In genomic region chr22:26615149-26615548, GRCh38 we compare ENCODE assay signal across 14 cellular contexts. TPM values are rescaled to one million over a fixed set of nuclear protein-coding genes. Genes with fewer than 3 reads are reported as not detected.
A peak's percentile ranks its signal among the peaks of the same experiment; 100 is the strongest.
DNase-seq lines count a peak whose midpoint lies in the region; FAIRE-seq and TF ChIP-seq lines count a peak whose summit lies in the region.
"Had no signal": no experiment of that assay in that cellular context is flagged by ENCODE, and none has a peak within 500 bp of the region (broad histone marks: within the 10 kb centered on the region; RNA-seq: fewer than 3 reads in every experiment).

No MANE protein-coding gene starts in this region.

- H3K9me3 ChIP-seq in HUES6 (ENCODE audit: control insufficient read depth, insufficient read depth, low read depth, low read length) (no peaks in the 10 kb centered on the region), H1 (ENCODE audit: insufficient read depth in 2 of 2, low read depth in 1 of 2, low read length in 1 of 2) (no peaks in the 10 kb centered on the region), neuronal stem cell (replicated peaks in 1 of 2; ENCODE audit: control insufficient read depth in 2 of 2, insufficient read depth in 1 of 2, low read depth in 1 of 2, low read length in 2 of 2) (no peaks in the 10 kb centered on the region)
- H3K9me3 ChIP-seq: heart left ventricle had no signal

- 60% methylated on average over 5 of the region's 5 CpGs; no CpG with 5 or more reads in 1 of the 2 experiments for WGBS in H1 (ENCODE audit: extremely low coverage in 1 of 2, insufficient coverage in 1 of 2, insufficient read length in 1 of 2, insufficient replicate concordance in 2 of 2, low coverage in 1 of 2, low lambda C conversion rate in 2 of 2, missing lambda C conversion rate in 1 of 2), 2 experiments
- no CpG with 5 or more reads among the region's 5 CpGs for WGBS in neuronal stem cell (ENCODE audit: extremely low coverage in 2 of 2, insufficient read length in 2 of 2, insufficient replicate concordance in 1 of 2), 2 donors

- TF ChIP-seq POLR2A in GM12892 (IDR thresholded peaks at IDR 0.05; ENCODE audit: low read depth, low read length) (no peak), H1 (IDR thresholded peaks at IDR 0.05; ENCODE audit: control extremely low read depth in 1 of 2, low read depth in 2 of 2, low read length in 2 of 2) (no peak)

- H3K79me2 ChIP-seq in H1 (ENCODE audit: control insufficient read depth in 1 of 2, insufficient read depth in 2 of 2, low read length in 2 of 2) = no peaks in the 10 kb centered on the region

- H2BK20ac ChIP-seq in H1 (ENCODE audit: low read length) = 0 out of 2 replicates have a peak overlapping the region, but pooled peaks have one; percentile 87

- no peak overlapping the region for H4K5ac ChIP-seq in H1 (ENCODE audit: insufficient read length, low read depth, low read length)

- H3K79me1 ChIP-seq in H1 (ENCODE audit: low read depth, low read length) (no peaks in the 10 kb centered on the region), neuronal stem cell (ENCODE audit: low read depth, low read length) (no peaks in the 10 kb centered on the region)

- no peak overlapping the region for H3K56ac ChIP-seq in H1 (replicated peaks; ENCODE audit: insufficient read length, low read depth, low read length)

- H4K8ac ChIP-seq in H1 (ENCODE audit: extremely low read depth, insufficient read depth, low read length) (no peak overlapping the region), neuronal stem cell (ENCODE audit: low read depth, low read length) (no peak overlapping the region)

- H3K4me2 ChIP-seq in H1 (ENCODE audit: insufficient read depth in 1 of 2, low read depth in 2 of 2, low read length in 2 of 2) (peak overlapping the region; percentile 55 to 89; a peak in 3 of 4 replicates), neuronal stem cell (ENCODE audit: insufficient read depth, low read length, poor library complexity, severe bottlenecking) (no peak overlapping the region)
- H3K4me2 ChIP-seq: PC-9 had no signal

- H4K91ac ChIP-seq in H1 (replicated peaks; ENCODE audit: insufficient read length, low read length) (peak overlapping the region; percentile 22), neuronal stem cell (ENCODE audit: low read depth, low read length, poor library complexity) (no peak overlapping the region)

- H3K27ac ChIP-seq in HUES6 (ENCODE audit: low read depth, low read length) = no peak overlapping the region
- H3K27ac ChIP-seq in H1 (ENCODE audit: low read depth, low read length) = no peak overlapping the region
- H3K27ac ChIP-seq in neuronal stem cell (replicated peaks; ENCODE audit: low read length) = no peak overlapping the region
- H3K27ac ChIP-seq: heart left ventricle, PC-9 had no signal

- H2BK5ac ChIP-seq in H1 (ENCODE audit: low read depth, low read length) = peak overlapping the region; percentile 80; the same call in 1 of the 2 replicates
- H2BK5ac ChIP-seq in neuronal stem cell (ENCODE audit: low read length) = no peak overlapping the region

- H2BK15ac ChIP-seq in H1 (ENCODE audit: low read length) (peak overlapping the region; percentile 49; the same call in 1 of the 2 replicates), neuronal stem cell (ENCODE audit: low read length) (no peak overlapping the region)

- H3K4me1 ChIP-seq in HUES6 (ENCODE audit: control insufficient read depth, insufficient read depth, low read length) = peaks cover 55% of the 10 kb centered on the region
- H3K4me1 ChIP-seq in H1 (replicated peaks in 1 of 4; ENCODE audit: control insufficient read depth in 3 of 4, insufficient read depth in 4 of 4, low read length in 3 of 4) = peaks cover 22 to 43% (median 29%) of the 10 kb centered on the region in 4 experiments
- peaks cover 20 to 29% of the 10 kb centered on the region in 2 donors for H3K4me1 ChIP-seq in neuronal stem cell (ENCODE audit: control insufficient read depth in 2 of 2, insufficient read depth in 1 of 2, low read depth in 1 of 2, low read length in 2 of 2)

- H3K18ac ChIP-seq in H1 (ENCODE audit: extremely low read depth, low read length) = no peak overlapping the region
- no peak overlapping the region for H3K18ac ChIP-seq in neuronal stem cell (ENCODE audit: low read length)

- no peaks in the 10 kb centered on the region; the same call in 1 of the 2 replicates for H3K23me2 ChIP-seq in H1 (ENCODE audit: low read depth, low read length)

- no peaks in the 10 kb centered on the region for H4K20me1 ChIP-seq in H1 (replicated peaks in 1 of 2; ENCODE audit: control insufficient read depth in 1 of 2, insufficient read depth in 2 of 2, low read length in 2 of 2)

- TF ChIP-seq RAD21 in H1 (IDR thresholded peaks at IDR 0.05 in 1 of 2, conservative IDR thresholded peaks at IDR 0.05 in 1 of 2; ENCODE audit: low read depth in 2 of 2, low read length in 2 of 2) = no peak

- peak; percentile 49 for DNase-seq in GM12892 (ENCODE audit: insufficient read length)
- DNase-seq in GM20000 (ENCODE audit: low spot score) = peak; percentile 57
- no peak for DNase-seq in H1 (ENCODE audit: low read depth in 1 of 2, low spot score in 2 of 2)
- no peak for DNase-seq in neuronal stem cell (ENCODE audit: low spot score)
- no peak for DNase-seq in NCI-H345 (lab: John Stamatoyannopoulos, UW)
- DNase-seq in NCI-H526 (lab: John Stamatoyannopoulos, UW) = no peak
- no peak for DNase-seq in activated T-cell treated with anti-CD3 and anti-CD28 coated beads for 4 hours
- DNase-seq: activated CD4-positive, alpha-beta T cell treated with anti-CD3 and anti-CD28 coated beads, Interleukin-2, amount 50 U/mL, for 1 hour; activated naive CD4-positive, alpha-beta T cell treated with anti-CD3 and anti-CD28 coated beads, Interleukin-2, amount 50 U/mL, for 16 hours; AML-193; heart left ventricle; left cardiac atrium; PC-9 had no signal

- H2AK5ac ChIP-seq in H1 (ENCODE audit: low read depth, low read length) = peak overlapping the region; percentile 66
- no peak overlapping the region for H2AK5ac ChIP-seq in neuronal stem cell (ENCODE audit: low read depth, low read length)

- H2BK12ac ChIP-seq in H1 (ENCODE audit: low read depth, low read length) (peak overlapping the region; percentile 89; the same call in 1 of the 2 replicates), neuronal stem cell (ENCODE audit: low read length) (no peak overlapping the region)

- TF ChIP-seq CTCF in GM20000 (IDR thresholded peaks at IDR 0.05; ENCODE audit: extremely low read depth, missing control alignments) (no peak), H1 (IDR thresholded peaks at IDR 0.05; ENCODE audit: control extremely low read depth in 1 of 3, insufficient read depth in 1 of 3, low read depth in 1 of 3, low read length in 3 of 3) (no peak)

- H2BK120ac ChIP-seq in H1 (replicated peaks; ENCODE audit: low read depth, low read length) = peak overlapping the region; percentile 76
- no peak overlapping the region for H2BK120ac ChIP-seq in neuronal stem cell (ENCODE audit: low read depth, low read length)

- TF ChIP-seq EP300 in H1 (IDR thresholded peaks at IDR 0.05; ENCODE audit: borderline replicate concordance in 1 of 2, low read depth in 2 of 2, low read length in 2 of 2) = no peak

- peak; percentile 73 for FAIRE-seq in GM12892 (lab: Jason Lieb, UNC)
- no peak for FAIRE-seq in H1 (lab: Jason Lieb, UNC)

- POLR2A ChIA-PET in H1 (lab: Charles Lee; ENCODE audit: partially characterized antibody) = interaction anchor here (0.7 kb wide), 1 partner anchor 67 kb away, joined by 3 read pairs; no protein-coding TSS in a partner anchor

- peak overlapping the region; percentile 3 for H3K9ac ChIP-seq in HUES6 (ENCODE audit: low read length)
- H3K9ac ChIP-seq in H1 (replicated peaks in 1 of 4; ENCODE audit: extremely low read depth in 1 of 4, low read depth in 3 of 4, low read length in 3 of 4) = no peak overlapping the region
- H3K9ac ChIP-seq in neuronal stem cell (ENCODE audit: low read depth, low read length, poor library complexity) = no peak overlapping the region

- H3K4ac ChIP-seq in H1 (replicated peaks; ENCODE audit: insufficient read length, low read depth, low read length) (no peak overlapping the region), neuronal stem cell (ENCODE audit: low read length) (no peak overlapping the region)

- H3K14ac ChIP-seq in H1 (ENCODE audit: insufficient read length) = no peak overlapping the region
- H3K14ac ChIP-seq in neuronal stem cell (ENCODE audit: low read length) = no peak overlapping the region

- CTCF ChIA-PET in H1 (lab: Charles Lee; ENCODE audit: partially characterized antibody) = interaction anchor here (0.6 to 1.5 kb wide), 3 partner anchors 12 to 866 kb away, joined by 3 to 5 read pairs (median 3); no protein-coding TSS in a partner anchor

- H3K36me3 ChIP-seq in HUES6 (ENCODE audit: control insufficient read depth, insufficient read depth, low read length) = no peaks in the 10 kb centered on the region
- H3K36me3 ChIP-seq in H1 (ENCODE audit: control insufficient read depth in 2 of 4, insufficient read depth in 4 of 4, low read length in 3 of 4) = no peaks in the 10 kb centered on the region
- H3K36me3 ChIP-seq in neuronal stem cell (replicated peaks in 1 of 2; ENCODE audit: control insufficient read depth in 2 of 2, insufficient read depth in 2 of 2, low read length in 2 of 2) = no peaks in the 10 kb centered on the region
- H3K36me3 ChIP-seq: heart left ventricle had no signal

- H3K4me3 ChIP-seq in HUES6 (ENCODE audit: low read depth, low read length) = no peak overlapping the region
- no peak overlapping the region for H3K4me3 ChIP-seq in H1 (ENCODE audit: extremely low read depth in 1 of 4, insufficient read depth in 2 of 4, low read depth in 3 of 4, low read length in 4 of 4)
- no peak overlapping the region for H3K4me3 ChIP-seq in neuronal stem cell (ENCODE audit: low read length in 2 of 2)
- H3K4me3 ChIP-seq: heart left ventricle, PC-9 had no signal

- H3K23ac ChIP-seq in H1 (ENCODE audit: insufficient read length) = no peak overlapping the region
- H3K23ac ChIP-seq in neuronal stem cell (ENCODE audit: low read depth, low read length, poor library complexity) = no peak overlapping the region

- H2AFZ ChIP-seq in H1 (ENCODE audit: low read length) (no peak overlapping the region), neuronal stem cell (ENCODE audit: low read length) (no peak overlapping the region)
- H2AFZ ChIP-seq: PC-9 had no signal

- H3K27me3 ChIP-seq in HUES6 (ENCODE audit: control insufficient read depth, insufficient read depth, low read length) (peaks cover 16% of the 10 kb centered on the region), H1 (replicated peaks in 1 of 4; ENCODE audit: control insufficient read depth in 3 of 4, extremely low read depth in 1 of 4, insufficient read depth in 3 of 4, low read length in 3 of 4) (peaks cover 5 to 31% (median 26%) of the 10 kb centered on the region in 4 experiments), neuronal stem cell (ENCODE audit: control insufficient read depth in 3 of 3, insufficient read depth in 3 of 3, low read depth in 1 of 3, low read length in 3 of 3) (peaks cover 0 to 4% (median 0%) of the 10 kb centered on the region in 3 experiments)

RNA-seq across cellular contexts. Expression of gene CRYBB1, which starts 2.7 kb away (rescaled TPM):
- polyA plus RNA-seq in GM12892 (2012; ENCODE audit: missing spikeins) = not detected
- total RNA-seq in H1 (2021; fragmentation: NEBNext Ultra II Directional; extraction: Animal tissue kit (Norgen Biotek cat#: 25700)) = 1.7 and 4.2 TPM in 2 replicates
- polyA plus RNA-seq in H1 (2011; rRNA removed) = 6.0 and 7.2 TPM in 2 replicates
- polyA plus RNA-seq in H1 (2011; cell fraction: cytosol; rRNA removed) = 7.5 TPM
- polyA plus RNA-seq in H1 (2011; cell fraction: nucleus; rRNA removed) = 5.0 TPM
- polyA plus RNA-seq in H1 (2012, experiment 1 of 2) = 2.7 to 5.7 TPM (median 5.2 TPM) in 4 replicates
- polyA plus RNA-seq in H1 (2012, experiment 2 of 2) = 3.9 TPM
- polyA plus RNA-seq in H1 (2013, experiment 1 of 2) = 7.7 TPM
- 7.4 TPM for polyA plus RNA-seq in H1 (2013, experiment 2 of 2)
- polyA minus RNA-seq in H1 (2011; rRNA and poly(A)+ RNA removed) = 1.7 and 4.1 TPM in 2 replicates
- polyA minus RNA-seq in H1 (2011; cell fraction: cytosol; rRNA and poly(A)+ RNA removed) = 2.9 TPM
- 1.3 TPM for polyA minus RNA-seq in H1 (2011; cell fraction: nucleus; rRNA and poly(A)+ RNA removed)
- 0.14 TPM for polyA plus RNA-seq in neuronal stem cell (2013, experiment 1 of 2)
- 0.12 TPM for polyA plus RNA-seq in neuronal stem cell (2013, experiment 2 of 2)
- total RNA-seq: PC-9 had no signal

RNA-seq across cellular contexts. Expression of gene CRYBA4, which starts 6.6 kb away (rescaled TPM):
- not detected for polyA plus RNA-seq in GM12892 (2012; ENCODE audit: missing spikeins)
- 0.67 and 1.5 TPM in 2 replicates for total RNA-seq in H1 (2021; fragmentation: NEBNext Ultra II Directional; extraction: Animal tissue kit (Norgen Biotek cat#: 25700))
- 2.2 and 3.1 TPM in 2 replicates for polyA plus RNA-seq in H1 (2011; rRNA removed)
- polyA plus RNA-seq in H1 (2011; cell fraction: cytosol; rRNA removed) = 2.0 TPM
- polyA plus RNA-seq in H1 (2011; cell fraction: nucleus; rRNA removed) = 1.4 TPM
- polyA plus RNA-seq in H1 (2012, experiment 1 of 2) = 0.84 to 2.4 TPM (median 1.9 TPM) in 4 replicates
- polyA plus RNA-seq in H1 (2012, experiment 2 of 2) = 1.5 TPM
- 1.7 TPM for polyA plus RNA-seq in H1 (2013, experiment 1 of 2)
- polyA plus RNA-seq in H1 (2013, experiment 2 of 2) = 2.0 TPM
- 0.56 and 0.69 TPM in 2 replicates for polyA minus RNA-seq in H1 (2011; rRNA and poly(A)+ RNA removed)
- polyA minus RNA-seq in H1 (2011; cell fraction: cytosol; rRNA and poly(A)+ RNA removed) = not detected
- not detected for polyA minus RNA-seq in H1 (2011; cell fraction: nucleus; rRNA and poly(A)+ RNA removed)
- polyA plus RNA-seq in neuronal stem cell (2013, experiment 1 of 2) = 1.1 TPM
- 1.2 TPM for polyA plus RNA-seq in neuronal stem cell (2013, experiment 2 of 2)
- total RNA-seq: heart left ventricle, left cardiac atrium, PC-9 had no signal
- polyA plus RNA-seq: heart left ventricle had no signal

RNA-seq across cellular contexts. Expression of gene TPST2, which starts 25.2 kb away (rescaled TPM):
- 12.9 TPM for polyA plus RNA-seq in GM12892 (2012; ENCODE audit: missing spikeins)
- total RNA-seq in H1 (2021; fragmentation: NEBNext Ultra II Directional; extraction: Animal tissue kit (Norgen Biotek cat#: 25700)) = 58.8 and 62.1 TPM in 2 replicates
- polyA plus RNA-seq in H1 (2011; rRNA removed) = 143 and 162 TPM in 2 replicates
- 134 TPM for polyA plus RNA-seq in H1 (2011; cell fraction: cytosol; rRNA removed)
- 139 TPM for polyA plus RNA-seq in H1 (2011; cell fraction: nucleus; rRNA removed)
- polyA plus RNA-seq in H1 (2012, experiment 1 of 2) = 52.5 to 56.1 TPM (median 54.1 TPM) in 4 replicates
- polyA plus RNA-seq in H1 (2012, experiment 2 of 2) = 69.0 TPM
- 93.0 TPM for polyA plus RNA-seq in H1 (2013, experiment 1 of 2)
- polyA plus RNA-seq in H1 (2013, experiment 2 of 2) = 95.7 TPM
- polyA minus RNA-seq in H1 (2011; rRNA and poly(A)+ RNA removed) = 80.0 and 85.9 TPM in 2 replicates
- 59.8 TPM for polyA minus RNA-seq in H1 (2011; cell fraction: cytosol; rRNA and poly(A)+ RNA removed)
- 63.8 TPM for polyA minus RNA-seq in H1 (2011; cell fraction: nucleus; rRNA and poly(A)+ RNA removed)
- polyA plus RNA-seq in neuronal stem cell (2013, experiment 1 of 2) = 19.5 TPM
- polyA plus RNA-seq in neuronal stem cell (2013, experiment 2 of 2) = 18.8 TPM

RNA-seq across cellular contexts. Expression of gene MIAT, which starts 42.2 kb away (rescaled TPM):
- polyA plus RNA-seq in GM12892 (2012; ENCODE audit: missing spikeins) = 10.0 TPM
- total RNA-seq in H1 (2021; fragmentation: NEBNext Ultra II Directional; extraction: Animal tissue kit (Norgen Biotek cat#: 25700)) = 33.8 and 36.0 TPM in 2 replicates
- polyA plus RNA-seq in H1 (2011; rRNA removed) = 27.6 and 38.3 TPM in 2 replicates
- 55.4 TPM for polyA plus RNA-seq in H1 (2011; cell fraction: cytosol; rRNA removed)
- polyA plus RNA-seq in H1 (2011; cell fraction: nucleus; rRNA removed) = 134 TPM
- 55.6 to 81.0 TPM (median 63.3 TPM) in 4 replicates for polyA plus RNA-seq in H1 (2012, experiment 1 of 2)
- 4.6 TPM for polyA plus RNA-seq in H1 (2012, experiment 2 of 2)
- 44.4 TPM for polyA plus RNA-seq in H1 (2013, experiment 1 of 2)
- polyA plus RNA-seq in H1 (2013, experiment 2 of 2) = 37.1 TPM
- 75.5 and 135 TPM in 2 replicates for polyA minus RNA-seq in H1 (2011; rRNA and poly(A)+ RNA removed)
- polyA minus RNA-seq in H1 (2011; cell fraction: cytosol; rRNA and poly(A)+ RNA removed) = 20.6 TPM
- 72.4 TPM for polyA minus RNA-seq in H1 (2011; cell fraction: nucleus; rRNA and poly(A)+ RNA removed)
- polyA plus RNA-seq in neuronal stem cell (2013, experiment 1 of 2) = 42.5 TPM
- polyA plus RNA-seq in neuronal stem cell (2013, experiment 2 of 2) = 40.0 TPM

Comparison
In these comparisons a context has a peak if more than half of its experiments do, and no peak if none do; other contexts are left out.
1. DNase-seq: peak in GM12892 (single experiment) and GM20000 (single experiment); none in H1 (0 of 2), neuronal stem cell (single experiment), NCI-H345 (single experiment), NCI-H526 (0 of 2) and activated T-cell treated with anti-CD3 and anti-CD28 coated beads for 4 hours (single experiment).